11 cellular contexts compared by ENCODE assay signal in genomic region chr6:47203266-47203967, GRCh38.
DNase-seq lines count a peak whose midpoint lies in the region; ATAC-seq and TF ChIP-seq lines count a peak whose summit lies in the region.
"Had no signal": no experiment of that assay in that cellular context is flagged by ENCODE, and none has a peak within 500 bp of the region (broad histone marks: within the 10 kb centered on the region; RNA-seq: fewer than 3 reads in every experiment).

No MANE protein-coding gene starts in this region.

- no peaks in the 10 kb centered on the region for H3K36me3 ChIP-seq in DND-41 (ENCODE audit: insufficient read depth, low read length)
- H3K36me3 ChIP-seq: stomach had no signal

- H3K36me3 Mint-ChIP-seq in activated CD8-positive, alpha-beta T cell treated with anti-CD3 and anti-CD28 coated beads for 36 hours (ENCODE audit: low read depth) = no peaks in the 10 kb centered on the region

- H3K79me2 ChIP-seq in DND-41 (ENCODE audit: insufficient read depth, low read length) = no peaks in the 10 kb centered on the region

- no peaks in the 10 kb centered on the region for H4K20me1 ChIP-seq in DND-41 (ENCODE audit: insufficient read depth, low read length)

- H3K4me1 Mint-ChIP-seq in activated CD8-positive, alpha-beta T cell treated with anti-CD3 and anti-CD28 coated beads for 36 hours (ENCODE audit: low read depth) = peaks cover 22% of the 10 kb centered on the region
- H3K4me1 Mint-ChIP-seq: neural crest cell had no signal

- H3K4me3 ChIP-seq in DND-41 (ENCODE audit: low read depth in 1 of 2, low read length in 2 of 2) = no peak overlapping the region
- H3K4me3 ChIP-seq: stomach had no signal

- POLR2A ChIA-PET in activated CD8-positive, alpha-beta T cell treated with anti-CD3 and anti-CD28 coated beads for 36 hours (lab: Charles Lee) = interaction anchor here (0.8 kb wide), 1 partner anchor 105 kb away, joined by 4 read pairs; no protein-coding TSS in a partner anchor

- peak; percentile 88 for ATAC-seq in DND-41 (ENCODE audit: insufficient read depth, low read depth)
- ATAC-seq in GM19395 (IDR thresholded peaks at IDR 0.05; ENCODE audit: unreplicated experiment) = peak; percentile 96
- peak; percentile 84 for ATAC-seq in HG03097 (IDR thresholded peaks at IDR 0.05; ENCODE audit: low FRiP score, unreplicated experiment)
- ATAC-seq in activated CD8-positive, alpha-beta T cell treated with anti-CD3 and anti-CD28 coated beads for 36 hours = peak; percentile 89

- CTCF ChIA-PET in activated CD8-positive, alpha-beta T cell treated with anti-CD3 and anti-CD28 coated beads for 36 hours (lab: Charles Lee) = interaction anchor here (1.4 kb wide), 2 partner anchors 39 to 106 kb away, joined by 4 read pairs; no protein-coding TSS in a partner anchor

- no peaks in the 10 kb centered on the region for H3K27me3 Mint-ChIP-seq in activated CD8-positive, alpha-beta T cell treated with anti-CD3 and anti-CD28 coated beads for 36 hours

- TF ChIP-seq CTCF in DND-41 (IDR thresholded peaks at IDR 0.05; ENCODE audit: borderline replicate concordance, extremely low read depth, low read length, poor library complexity, severe bottlenecking) = no peak
- no peak for TF ChIP-seq CTCF in activated CD8-positive, alpha-beta T cell treated with anti-CD3 and anti-CD28 coated beads for 36 hours (IDR thresholded peaks at IDR 0.05)

- intact Hi-C loops in activated CD8-positive, alpha-beta T cell treated with anti-CD3 and anti-CD28 coated beads for 36 hours (cut with micrococcal nuclease) = no loop called here

- H3K27ac Mint-ChIP-seq in activated CD8-positive, alpha-beta T cell treated with anti-CD3 and anti-CD28 coated beads for 36 hours = peak overlapping the region; percentile 67

- DNase-seq in DND-41 = peak; percentile 27
- peak; percentile 31 for DNase-seq in activated CD8-positive, alpha-beta T cell treated with anti-CD3 and anti-CD28 coated beads for 36 hours
- DNase-seq in middle frontal gyrus (ENCODE audit: extremely low spot score, low spot score) = no peak
- DNase-seq in NK-92 (lab: John Stamatoyannopoulos, UW; ENCODE audit: unreplicated experiment) = no peak
- no peak for DNase-seq in NCI-H1048 (lab: John Stamatoyannopoulos, UW)
- no peak for DNase-seq in SIG-M5 (lab: John Stamatoyannopoulos, UW)
- DNase-seq: NCI-H1417 treated with DMSO at 0.1 percent for 48 hours, stomach had no signal

- H2AFZ ChIP-seq in DND-41 (ENCODE audit: low read depth, low read length) = peak overlapping the region; percentile 43

- no peaks in the 10 kb centered on the region for H3K27me3 ChIP-seq in DND-41 (ENCODE audit: insufficient read depth, low read length, poor library complexity)
- H3K27me3 ChIP-seq: stomach had no signal

- H3K4me2 ChIP-seq in DND-41 (ENCODE audit: insufficient read depth, low read length) = no peak overlapping the region

- peaks cover 27% of the 10 kb centered on the region for H3K4me1 ChIP-seq in DND-41 (ENCODE audit: insufficient read depth, low read length)

- no peaks in the 10 kb centered on the region for H3K9me3 ChIP-seq in DND-41 (ENCODE audit: insufficient read depth, low read length, severe bottlenecking)
- H3K9me3 ChIP-seq: stomach had no signal

- no peaks in the 10 kb centered on the region for H3K9me3 Mint-ChIP-seq in activated CD8-positive, alpha-beta T cell treated with anti-CD3 and anti-CD28 coated beads for 36 hours
- H3K9me3 Mint-ChIP-seq: neural crest cell had no signal

- peak overlapping the region; percentile 4; the same call in 1 of the 2 replicates for H3K9ac ChIP-seq in DND-41 (ENCODE audit: low read depth, low read length)

- peak overlapping the region; percentile 79 for H3K27ac ChIP-seq in DND-41 (ENCODE audit: low read length)

- no peak overlapping the region for H3K4me3 Mint-ChIP-seq in activated CD8-positive, alpha-beta T cell treated with anti-CD3 and anti-CD28 coated beads for 36 hours
- H3K4me3 Mint-ChIP-seq: neural crest cell had no signal

Comparison
In these comparisons a context has a peak if more than half of its experiments do, and no peak if none do; other contexts are left out.
1. DNase-seq: peak in DND-41 (single experiment) and activated CD8-positive, alpha-beta T cell treated with anti-CD3 and anti-CD28 coated beads for 36 hours (single experiment); none in middle frontal gyrus (single experiment), NK-92 (single experiment), NCI-H1048 (single experiment) and SIG-M5 (single experiment).
2. Peak in every context shown above with its lines, with median percentiles within 50 percentile points of each other: ATAC-seq.